ENCODE assay signal across 1 cellular context in the genomic region with DNA sequence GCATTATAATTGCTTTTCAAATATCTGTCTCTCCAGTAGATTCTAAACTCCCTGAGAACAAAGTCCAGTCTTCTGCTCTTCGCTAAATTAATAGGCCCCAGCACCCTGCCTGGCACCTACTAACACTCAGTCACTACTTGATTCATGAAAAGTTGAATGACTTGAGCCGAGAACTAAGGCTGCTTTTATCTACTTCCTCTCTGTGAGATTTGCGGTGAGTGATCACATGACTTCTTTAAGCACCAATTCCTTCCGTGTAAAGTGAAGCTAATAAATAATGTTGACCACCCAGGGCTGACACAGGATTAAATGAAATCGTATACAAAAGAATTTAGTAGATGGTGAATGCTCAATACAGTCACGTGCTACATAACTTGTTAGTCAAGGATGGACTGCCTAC.
TF ChIP-seq lines count a peak whose summit lies in the region.

No MANE protein-coding gene starts in this region.

TF ChIP-seq in GM23338, 12 proteins besides CTCF, POLR2A, EP300 and RAD21 (continued from another document):
- TF ChIP-seq, protein P1, sequence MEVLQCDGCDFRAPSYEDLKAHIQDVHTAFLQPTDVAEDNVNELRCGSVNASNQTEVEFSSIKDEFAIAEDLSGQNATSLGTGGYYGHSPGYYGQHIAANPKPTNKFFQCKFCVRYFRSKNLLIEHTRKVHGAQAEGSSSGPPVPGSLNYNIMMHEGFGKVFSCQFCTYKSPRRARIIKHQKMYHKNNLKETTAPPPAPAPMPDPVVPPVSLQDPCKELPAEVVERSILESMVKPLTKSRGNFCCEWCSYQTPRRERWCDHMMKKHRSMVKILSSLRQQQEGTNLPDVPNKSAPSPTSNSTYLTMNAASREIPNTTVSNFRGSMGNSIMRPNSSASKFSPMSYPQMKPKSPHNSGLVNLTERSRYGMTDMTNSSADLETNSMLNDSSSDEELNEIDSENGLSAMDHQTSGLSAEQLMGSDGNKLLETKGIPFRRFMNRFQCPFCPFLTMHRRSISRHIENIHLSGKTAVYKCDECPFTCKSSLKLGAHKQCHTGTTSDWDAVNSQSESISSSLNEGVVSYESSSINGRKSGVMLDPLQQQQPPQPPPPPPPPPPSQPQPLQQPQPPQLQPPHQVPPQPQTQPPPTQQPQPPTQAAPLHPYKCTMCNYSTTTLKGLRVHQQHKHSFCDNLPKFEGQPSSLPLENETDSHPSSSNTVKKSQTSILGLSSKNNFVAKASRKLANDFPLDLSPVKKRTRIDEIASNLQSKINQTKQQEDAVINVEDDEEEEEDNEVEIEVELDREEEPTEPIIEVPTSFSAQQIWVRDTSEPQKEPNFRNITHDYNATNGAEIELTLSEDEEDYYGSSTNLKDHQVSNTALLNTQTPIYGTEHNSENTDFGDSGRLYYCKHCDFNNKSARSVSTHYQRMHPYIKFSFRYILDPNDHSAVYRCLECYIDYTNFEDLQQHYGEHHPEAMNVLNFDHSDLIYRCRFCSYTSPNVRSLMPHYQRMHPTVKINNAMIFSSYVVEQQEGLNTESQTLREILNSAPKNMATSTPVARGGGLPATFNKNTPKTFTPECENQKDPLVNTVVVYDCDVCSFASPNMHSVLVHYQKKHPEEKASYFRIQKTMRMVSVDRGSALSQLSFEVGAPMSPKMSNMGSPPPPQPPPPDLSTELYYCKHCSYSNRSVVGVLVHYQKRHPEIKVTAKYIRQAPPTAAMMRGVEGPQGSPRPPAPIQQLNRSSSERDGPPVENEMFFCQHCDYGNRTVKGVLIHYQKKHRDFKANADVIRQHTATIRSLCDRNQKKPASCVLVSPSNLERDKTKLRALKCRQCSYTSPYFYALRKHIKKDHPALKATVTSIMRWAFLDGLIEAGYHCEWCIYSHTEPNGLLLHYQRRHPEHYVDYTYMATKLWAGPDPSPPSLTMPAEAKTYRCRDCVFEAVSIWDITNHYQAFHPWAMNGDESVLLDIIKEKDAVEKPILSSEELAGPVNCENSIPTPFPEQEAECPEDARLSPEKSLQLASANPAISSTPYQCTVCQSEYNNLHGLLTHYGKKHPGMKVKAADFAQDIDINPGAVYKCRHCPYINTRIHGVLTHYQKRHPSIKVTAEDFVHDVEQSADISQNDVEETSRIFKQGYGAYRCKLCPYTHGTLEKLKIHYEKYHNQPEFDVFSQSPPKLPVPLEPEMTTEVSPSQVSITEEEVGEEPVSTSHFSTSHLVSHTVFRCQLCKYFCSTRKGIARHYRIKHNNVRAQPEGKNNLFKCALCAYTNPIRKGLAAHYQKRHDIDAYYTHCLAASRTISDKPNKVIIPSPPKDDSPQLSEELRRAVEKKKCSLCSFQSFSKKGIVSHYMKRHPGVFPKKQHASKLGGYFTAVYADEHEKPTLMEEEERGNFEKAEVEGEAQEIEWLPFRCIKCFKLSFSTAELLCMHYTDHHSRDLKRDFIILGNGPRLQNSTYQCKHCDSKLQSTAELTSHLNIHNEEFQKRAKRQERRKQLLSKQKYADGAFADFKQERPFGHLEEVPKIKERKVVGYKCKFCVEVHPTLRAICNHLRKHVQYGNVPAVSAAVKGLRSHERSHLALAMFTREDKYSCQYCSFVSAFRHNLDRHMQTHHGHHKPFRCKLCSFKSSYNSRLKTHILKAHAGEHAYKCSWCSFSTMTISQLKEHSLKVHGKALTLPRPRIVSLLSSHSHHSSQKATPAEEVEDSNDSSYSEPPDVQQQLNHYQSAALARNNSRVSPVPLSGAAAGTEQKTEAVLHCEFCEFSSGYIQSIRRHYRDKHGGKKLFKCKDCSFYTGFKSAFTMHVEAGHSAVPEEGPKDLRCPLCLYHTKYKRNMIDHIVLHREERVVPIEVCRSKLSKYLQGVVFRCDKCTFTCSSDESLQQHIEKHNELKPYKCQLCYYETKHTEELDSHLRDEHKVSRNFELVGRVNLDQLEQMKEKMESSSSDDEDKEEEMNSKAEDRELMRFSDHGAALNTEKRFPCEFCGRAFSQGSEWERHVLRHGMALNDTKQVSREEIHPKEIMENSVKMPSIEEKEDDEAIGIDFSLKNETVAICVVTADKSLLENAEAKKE (CRISPR knock-in tag; IDR thresholded peaks at IDR 0.05): no peak
- TF ChIP-seq STAT1 (IDR thresholded peaks at IDR 0.05; ENCODE audit: unreplicated experiment) (no peak), NANOG (IDR thresholded peaks at IDR 0.05; ENCODE audit: borderline replicate concordance) (no peak), ZNF331 (CRISPR knock-in tag; IDR thresholded peaks at IDR 0.05; ENCODE audit: low read depth) (no peak)
- TF ChIP-seq, protein P2, sequence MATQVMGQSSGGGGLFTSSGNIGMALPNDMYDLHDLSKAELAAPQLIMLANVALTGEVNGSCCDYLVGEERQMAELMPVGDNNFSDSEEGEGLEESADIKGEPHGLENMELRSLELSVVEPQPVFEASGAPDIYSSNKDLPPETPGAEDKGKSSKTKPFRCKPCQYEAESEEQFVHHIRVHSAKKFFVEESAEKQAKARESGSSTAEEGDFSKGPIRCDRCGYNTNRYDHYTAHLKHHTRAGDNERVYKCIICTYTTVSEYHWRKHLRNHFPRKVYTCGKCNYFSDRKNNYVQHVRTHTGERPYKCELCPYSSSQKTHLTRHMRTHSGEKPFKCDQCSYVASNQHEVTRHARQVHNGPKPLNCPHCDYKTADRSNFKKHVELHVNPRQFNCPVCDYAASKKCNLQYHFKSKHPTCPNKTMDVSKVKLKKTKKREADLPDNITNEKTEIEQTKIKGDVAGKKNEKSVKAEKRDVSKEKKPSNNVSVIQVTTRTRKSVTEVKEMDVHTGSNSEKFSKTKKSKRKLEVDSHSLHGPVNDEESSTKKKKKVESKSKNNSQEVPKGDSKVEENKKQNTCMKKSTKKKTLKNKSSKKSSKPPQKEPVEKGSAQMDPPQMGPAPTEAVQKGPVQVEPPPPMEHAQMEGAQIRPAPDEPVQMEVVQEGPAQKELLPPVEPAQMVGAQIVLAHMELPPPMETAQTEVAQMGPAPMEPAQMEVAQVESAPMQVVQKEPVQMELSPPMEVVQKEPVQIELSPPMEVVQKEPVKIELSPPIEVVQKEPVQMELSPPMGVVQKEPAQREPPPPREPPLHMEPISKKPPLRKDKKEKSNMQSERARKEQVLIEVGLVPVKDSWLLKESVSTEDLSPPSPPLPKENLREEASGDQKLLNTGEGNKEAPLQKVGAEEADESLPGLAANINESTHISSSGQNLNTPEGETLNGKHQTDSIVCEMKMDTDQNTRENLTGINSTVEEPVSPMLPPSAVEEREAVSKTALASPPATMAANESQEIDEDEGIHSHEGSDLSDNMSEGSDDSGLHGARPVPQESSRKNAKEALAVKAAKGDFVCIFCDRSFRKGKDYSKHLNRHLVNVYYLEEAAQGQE (IDR thresholded peaks at IDR 0.05; ENCODE audit: unreplicated experiment): no peak
